In genomic region chr1:19596719-19597462, GRCh38 we compare ENCODE assay signal across 1 cellular context.
TF ChIP-seq lines count a peak whose summit lies in the region.

No MANE protein-coding gene starts in this region.

TF ChIP-seq in HepG2, 621 proteins besides CTCF, POLR2A, EP300 and RAD21 (continued from another document and continues in another):
- TF ChIP-seq PAXIP1 (CRISPR knock-in tag; conservative IDR thresholded peaks at IDR 0.05) = peak; percentile 66
- no peak for TF ChIP-seq FUBP1 (CRISPR knock-in tag; IDR thresholded peaks at IDR 0.05; ENCODE audit: borderline replicate concordance)
- TF ChIP-seq TBX2 (CRISPR knock-in tag; IDR thresholded peaks at IDR 0.05; ENCODE audit: borderline replicate concordance) = 0 out of 2 replicates have a peak, but pooled peaks have one; percentile 67
- TF ChIP-seq ZNF713 (CRISPR knock-in tag; IDR thresholded peaks at IDR 0.05) = no peak
- TF ChIP-seq ZNF18 (CRISPR knock-in tag; IDR thresholded peaks at IDR 0.05; ENCODE audit: insufficient replicate concordance) = no peak
- 0 out of 2 replicates have a peak, but pooled peaks have one; percentile 55 for TF ChIP-seq GFI1 (CRISPR knock-in tag; IDR thresholded peaks at IDR 0.05; ENCODE audit: borderline replicate concordance)
- TF ChIP-seq NFIB (CRISPR knock-in tag; IDR thresholded peaks at IDR 0.05; ENCODE audit: borderline replicate concordance) = no peak
- TF ChIP-seq ZNF503 (CRISPR knock-in tag; IDR thresholded peaks at IDR 0.05) = 0 out of 2 replicates have a peak, but pooled peaks have one; percentile 44
- peak; percentile 91 for TF ChIP-seq YEATS2 (CRISPR knock-in tag; IDR thresholded peaks at IDR 0.05; ENCODE audit: borderline replicate concordance)
- TF ChIP-seq ZNF232 (CRISPR knock-in tag; IDR thresholded peaks at IDR 0.05; ENCODE audit: borderline replicate concordance) = peak; percentile 60; the same call in 1 of the 2 replicates
- 0 out of 2 replicates have a peak, but pooled peaks have one; percentile 27 for TF ChIP-seq ZBTB34 (CRISPR knock-in tag; IDR thresholded peaks at IDR 0.05)
- TF ChIP-seq TEAD2 (CRISPR knock-in tag; IDR thresholded peaks at IDR 0.05) = no peak
- TF ChIP-seq ZNF629 (CRISPR knock-in tag; conservative IDR thresholded peaks at IDR 0.05) = 0 out of 2 replicates have a peak, but pooled peaks have one; percentile 12
- TF ChIP-seq MAF1 (CRISPR knock-in tag; IDR thresholded peaks at IDR 0.05; ENCODE audit: borderline replicate concordance) = peak; percentile 61; the same call in 1 of the 2 replicates
- peak; percentile 90 for TF ChIP-seq KAT8 (CRISPR knock-in tag; IDR thresholded peaks at IDR 0.05)
- TF ChIP-seq ZNF142 (CRISPR knock-in tag; IDR thresholded peaks at IDR 0.05) = no peak; the same call in 1 of the 2 replicates
- TF ChIP-seq NR1H2 (CRISPR knock-in tag; IDR thresholded peaks at IDR 0.05; ENCODE audit: borderline replicate concordance, low read depth) = no peak
- no peak for TF ChIP-seq ZBTB14 (CRISPR knock-in tag; IDR thresholded peaks at IDR 0.05)
- TF ChIP-seq GMEB1 (CRISPR knock-in tag; IDR thresholded peaks at IDR 0.05; ENCODE audit: borderline replicate concordance) = peak; percentile 51; the same call in 1 of the 2 replicates
- peak; percentile 84 for TF ChIP-seq RBFOX2 (IDR thresholded peaks at IDR 0.05; ENCODE audit: low read depth, low read length)
- TF ChIP-seq ZNF282 (IDR thresholded peaks at IDR 0.05; ENCODE audit: partially characterized antibody) = no peak
- no peak for TF ChIP-seq IRF9 (CRISPR knock-in tag; IDR thresholded peaks at IDR 0.05; ENCODE audit: borderline replicate concordance)
- no peak for TF ChIP-seq POLR2AphosphoS2 (IDR thresholded peaks at IDR 0.05; ENCODE audit: low read depth, low read length)
- no peak for TF ChIP-seq IKZF4 (CRISPR knock-in tag; IDR thresholded peaks at IDR 0.05; ENCODE audit: borderline replicate concordance, low read depth, not compliant biosample characterization)
- no peak for TF ChIP-seq TCF12 (IDR thresholded peaks at IDR 0.05)
- TF ChIP-seq TCF12 (CRISPR knock-in tag; IDR thresholded peaks at IDR 0.05) = no peak
- TF ChIP-seq CENPX (CRISPR knock-in tag; IDR thresholded peaks at IDR 0.05) = no peak
- TF ChIP-seq RFX1 (IDR thresholded peaks at IDR 0.05) = peak; percentile 94
- peak; percentile 68; the same call in 1 of the 2 replicates for TF ChIP-seq POGZ (CRISPR knock-in tag; IDR thresholded peaks at IDR 0.05)
- TF ChIP-seq MAFK (conservative IDR thresholded peaks at IDR 0.05 in 1 of 2, IDR thresholded peaks at IDR 0.05 in 1 of 2; ENCODE audit: low read length in 2 of 2) = no peak
- no peak for TF ChIP-seq ZNF75D (CRISPR knock-in tag; IDR thresholded peaks at IDR 0.05; ENCODE audit: borderline replicate concordance)
- no peak for TF ChIP-seq ZSCAN25 (CRISPR knock-in tag; IDR thresholded peaks at IDR 0.05)
- TF ChIP-seq HDAC1 (CRISPR knock-in tag; IDR thresholded peaks at IDR 0.05) = peak; percentile 78
- no peak for TF ChIP-seq ZNF451 (CRISPR knock-in tag; IDR thresholded peaks at IDR 0.05)
- TF ChIP-seq CBFB (CRISPR knock-in tag; IDR thresholded peaks at IDR 0.05) = peak; percentile 19; the same call in 1 of the 2 replicates
- TF ChIP-seq ZNF446 (CRISPR knock-in tag; IDR thresholded peaks at IDR 0.05) = peak; percentile 76; the same call in 1 of the 2 replicates
- TF ChIP-seq ZMAT5 (CRISPR knock-in tag; IDR thresholded peaks at IDR 0.05; ENCODE audit: borderline replicate concordance, low read depth) = no peak
